1 cellular context compared by ENCODE assay signal in the genomic region with DNA sequence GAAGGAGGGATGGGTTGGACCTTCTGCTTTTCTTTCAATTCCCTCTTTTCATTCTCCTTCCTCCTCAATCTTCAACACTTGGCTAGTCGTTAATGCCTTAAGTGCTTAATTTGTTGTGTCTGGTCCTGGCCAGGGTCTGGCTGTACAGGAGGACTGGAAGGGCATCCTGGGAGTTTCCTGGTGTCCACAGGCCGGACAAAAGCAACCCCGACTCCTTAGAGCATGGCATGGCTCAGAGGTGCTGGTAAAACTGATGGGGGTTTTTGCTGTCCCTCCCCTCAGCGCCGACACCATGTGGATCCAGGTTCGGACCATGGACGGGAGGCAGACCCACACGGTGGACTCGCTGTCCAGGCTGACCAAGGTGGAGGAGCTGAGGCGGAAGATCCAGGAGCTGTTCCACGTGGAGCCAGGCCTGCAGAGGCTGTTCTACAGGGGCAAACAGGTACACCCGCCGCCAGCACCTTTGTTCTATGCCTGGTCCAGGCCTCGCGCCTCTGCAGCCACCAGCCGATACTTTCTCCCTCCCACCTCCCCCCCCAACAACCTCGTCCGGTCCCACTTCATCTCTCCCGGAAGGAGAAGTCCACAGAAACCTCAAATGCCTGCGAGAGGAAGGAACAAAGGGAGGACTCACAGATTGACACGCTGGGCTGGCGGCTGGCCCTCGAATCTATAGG.
TF ChIP-seq lines count a peak whose summit lies in the region.

No MANE protein-coding gene starts in this region.

TF ChIP-seq in HCT116, 20 proteins besides CTCF, POLR2A, EP300 and RAD21:
- TF ChIP-seq, protein P1, sequence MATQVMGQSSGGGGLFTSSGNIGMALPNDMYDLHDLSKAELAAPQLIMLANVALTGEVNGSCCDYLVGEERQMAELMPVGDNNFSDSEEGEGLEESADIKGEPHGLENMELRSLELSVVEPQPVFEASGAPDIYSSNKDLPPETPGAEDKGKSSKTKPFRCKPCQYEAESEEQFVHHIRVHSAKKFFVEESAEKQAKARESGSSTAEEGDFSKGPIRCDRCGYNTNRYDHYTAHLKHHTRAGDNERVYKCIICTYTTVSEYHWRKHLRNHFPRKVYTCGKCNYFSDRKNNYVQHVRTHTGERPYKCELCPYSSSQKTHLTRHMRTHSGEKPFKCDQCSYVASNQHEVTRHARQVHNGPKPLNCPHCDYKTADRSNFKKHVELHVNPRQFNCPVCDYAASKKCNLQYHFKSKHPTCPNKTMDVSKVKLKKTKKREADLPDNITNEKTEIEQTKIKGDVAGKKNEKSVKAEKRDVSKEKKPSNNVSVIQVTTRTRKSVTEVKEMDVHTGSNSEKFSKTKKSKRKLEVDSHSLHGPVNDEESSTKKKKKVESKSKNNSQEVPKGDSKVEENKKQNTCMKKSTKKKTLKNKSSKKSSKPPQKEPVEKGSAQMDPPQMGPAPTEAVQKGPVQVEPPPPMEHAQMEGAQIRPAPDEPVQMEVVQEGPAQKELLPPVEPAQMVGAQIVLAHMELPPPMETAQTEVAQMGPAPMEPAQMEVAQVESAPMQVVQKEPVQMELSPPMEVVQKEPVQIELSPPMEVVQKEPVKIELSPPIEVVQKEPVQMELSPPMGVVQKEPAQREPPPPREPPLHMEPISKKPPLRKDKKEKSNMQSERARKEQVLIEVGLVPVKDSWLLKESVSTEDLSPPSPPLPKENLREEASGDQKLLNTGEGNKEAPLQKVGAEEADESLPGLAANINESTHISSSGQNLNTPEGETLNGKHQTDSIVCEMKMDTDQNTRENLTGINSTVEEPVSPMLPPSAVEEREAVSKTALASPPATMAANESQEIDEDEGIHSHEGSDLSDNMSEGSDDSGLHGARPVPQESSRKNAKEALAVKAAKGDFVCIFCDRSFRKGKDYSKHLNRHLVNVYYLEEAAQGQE (IDR thresholded peaks at IDR 0.05; ENCODE audit: low read depth): no peak
- TF ChIP-seq EZH2phosphoT487 (IDR thresholded peaks at IDR 0.05; ENCODE audit: borderline replicate concordance) (no peak), ELF1 (IDR thresholded peaks at IDR 0.05; ENCODE audit: borderline replicate concordance, low read depth) (no peak), POLR2AphosphoS5 (IDR thresholded peaks at IDR 0.05; ENCODE audit: low read depth, low read length) (no peak; the same call in 1 of the 2 replicates), SIN3A (IDR thresholded peaks at IDR 0.05; ENCODE audit: low read depth) (no peak), JUND (IDR thresholded peaks at IDR 0.05) (no peak), EZH2 (IDR thresholded peaks at IDR 0.05) (no peak), ZNF274 (IDR thresholded peaks at IDR 0.05; ENCODE audit: low read depth, low read length) (no peak), FOSL1 (IDR thresholded peaks at IDR 0.05; ENCODE audit: low read depth) (no peak), TCF7L2 (IDR thresholded peaks at IDR 0.05; ENCODE audit: borderline replicate concordance, extremely low read depth, insufficient read depth, insufficient read length) (no peak), SRF (IDR thresholded peaks at IDR 0.05; ENCODE audit: low read depth) (no peak), YY1 (IDR thresholded peaks at IDR 0.05; ENCODE audit: extremely low read depth, insufficient replicate concordance, low read depth, low read length) (peak; percentile 4), ZFX (IDR thresholded peaks at IDR 0.05) (0 out of 2 replicates have a peak, but pooled peaks have one; percentile 34)
- TF ChIP-seq, protein P2, sequence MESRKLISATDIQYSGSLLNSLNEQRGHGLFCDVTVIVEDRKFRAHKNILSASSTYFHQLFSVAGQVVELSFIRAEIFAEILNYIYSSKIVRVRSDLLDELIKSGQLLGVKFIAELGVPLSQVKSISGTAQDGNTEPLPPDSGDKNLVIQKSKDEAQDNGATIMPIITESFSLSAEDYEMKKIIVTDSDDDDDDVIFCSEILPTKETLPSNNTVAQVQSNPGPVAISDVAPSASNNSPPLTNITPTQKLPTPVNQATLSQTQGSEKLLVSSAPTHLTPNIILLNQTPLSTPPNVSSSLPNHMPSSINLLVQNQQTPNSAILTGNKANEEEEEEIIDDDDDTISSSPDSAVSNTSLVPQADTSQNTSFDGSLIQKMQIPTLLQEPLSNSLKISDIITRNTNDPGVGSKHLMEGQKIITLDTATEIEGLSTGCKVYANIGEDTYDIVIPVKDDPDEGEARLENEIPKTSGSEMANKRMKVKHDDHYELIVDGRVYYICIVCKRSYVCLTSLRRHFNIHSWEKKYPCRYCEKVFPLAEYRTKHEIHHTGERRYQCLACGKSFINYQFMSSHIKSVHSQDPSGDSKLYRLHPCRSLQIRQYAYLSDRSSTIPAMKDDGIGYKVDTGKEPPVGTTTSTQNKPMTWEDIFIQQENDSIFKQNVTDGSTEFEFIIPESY (IDR thresholded peaks at IDR 0.05; ENCODE audit: extremely low read depth, insufficient replicate concordance, low read length): no peak
- TF ChIP-seq, protein P3, sequence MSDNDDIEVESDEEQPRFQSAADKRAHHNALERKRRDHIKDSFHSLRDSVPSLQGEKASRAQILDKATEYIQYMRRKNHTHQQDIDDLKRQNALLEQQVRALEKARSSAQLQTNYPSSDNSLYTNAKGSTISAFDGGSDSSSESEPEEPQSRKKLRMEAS (IDR thresholded peaks at IDR 0.05): peak; percentile 67; the same call in 1 of the 2 replicates
TF ChIP-seq in HCT116: peak in this region for 3.
